1 cellular context compared by ENCODE assay signal in the genomic region with DNA sequence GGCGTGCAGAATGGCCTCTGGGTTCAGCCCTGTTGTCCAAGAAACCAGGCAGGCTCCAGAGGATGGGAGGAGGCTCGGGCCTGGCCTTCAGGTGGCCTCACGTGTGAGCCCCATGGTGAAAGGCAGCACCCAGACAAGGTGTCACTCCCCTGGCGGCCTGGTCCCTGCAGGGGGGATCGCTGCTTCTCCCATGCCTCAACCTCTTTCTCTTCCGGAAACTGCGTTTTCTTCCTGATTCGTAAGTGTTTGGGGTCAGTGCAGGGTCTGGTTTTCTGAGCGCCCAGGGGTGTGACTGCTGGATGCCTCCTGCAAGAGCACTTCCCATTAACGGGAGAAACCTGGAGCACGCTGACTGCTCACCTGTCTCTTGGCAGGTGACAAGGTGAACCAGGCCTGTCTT.
A peak's percentile ranks its signal among the peaks of the same experiment; 100 is the strongest.
TF ChIP-seq lines count a peak whose summit lies in the region.

No MANE protein-coding gene starts in this region.

TF ChIP-seq in HepG2, 621 proteins besides CTCF, POLR2A, EP300 and RAD21 (continued from another document):
- TF ChIP-seq CREM (IDR thresholded peaks at IDR 0.05) (no peak), CREM (CRISPR knock-in tag; IDR thresholded peaks at IDR 0.05) (no peak), SP4 (CRISPR knock-in tag; IDR thresholded peaks at IDR 0.05) (0 out of 2 replicates have a peak, but pooled peaks have one; percentile 3), TAF15 (IDR thresholded peaks at IDR 0.05; ENCODE audit: low read depth, low read length, poor library complexity, severe bottlenecking) (no peak), PHF21A (CRISPR knock-in tag; IDR thresholded peaks at IDR 0.05) (peak; percentile 6; the same call in 1 of the 2 replicates)
- TF ChIP-seq, protein P1, sequence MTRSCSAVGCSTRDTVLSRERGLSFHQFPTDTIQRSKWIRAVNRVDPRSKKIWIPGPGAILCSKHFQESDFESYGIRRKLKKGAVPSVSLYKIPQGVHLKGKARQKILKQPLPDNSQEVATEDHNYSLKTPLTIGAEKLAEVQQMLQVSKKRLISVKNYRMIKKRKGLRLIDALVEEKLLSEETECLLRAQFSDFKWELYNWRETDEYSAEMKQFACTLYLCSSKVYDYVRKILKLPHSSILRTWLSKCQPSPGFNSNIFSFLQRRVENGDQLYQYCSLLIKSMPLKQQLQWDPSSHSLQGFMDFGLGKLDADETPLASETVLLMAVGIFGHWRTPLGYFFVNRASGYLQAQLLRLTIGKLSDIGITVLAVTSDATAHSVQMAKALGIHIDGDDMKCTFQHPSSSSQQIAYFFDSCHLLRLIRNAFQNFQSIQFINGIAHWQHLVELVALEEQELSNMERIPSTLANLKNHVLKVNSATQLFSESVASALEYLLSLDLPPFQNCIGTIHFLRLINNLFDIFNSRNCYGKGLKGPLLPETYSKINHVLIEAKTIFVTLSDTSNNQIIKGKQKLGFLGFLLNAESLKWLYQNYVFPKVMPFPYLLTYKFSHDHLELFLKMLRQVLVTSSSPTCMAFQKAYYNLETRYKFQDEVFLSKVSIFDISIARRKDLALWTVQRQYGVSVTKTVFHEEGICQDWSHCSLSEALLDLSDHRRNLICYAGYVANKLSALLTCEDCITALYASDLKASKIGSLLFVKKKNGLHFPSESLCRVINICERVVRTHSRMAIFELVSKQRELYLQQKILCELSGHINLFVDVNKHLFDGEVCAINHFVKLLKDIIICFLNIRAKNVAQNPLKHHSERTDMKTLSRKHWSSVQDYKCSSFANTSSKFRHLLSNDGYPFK (CRISPR knock-in tag; IDR thresholded peaks at IDR 0.05; ENCODE audit: borderline replicate concordance) = no peak
- TF ChIP-seq, protein P2, sequence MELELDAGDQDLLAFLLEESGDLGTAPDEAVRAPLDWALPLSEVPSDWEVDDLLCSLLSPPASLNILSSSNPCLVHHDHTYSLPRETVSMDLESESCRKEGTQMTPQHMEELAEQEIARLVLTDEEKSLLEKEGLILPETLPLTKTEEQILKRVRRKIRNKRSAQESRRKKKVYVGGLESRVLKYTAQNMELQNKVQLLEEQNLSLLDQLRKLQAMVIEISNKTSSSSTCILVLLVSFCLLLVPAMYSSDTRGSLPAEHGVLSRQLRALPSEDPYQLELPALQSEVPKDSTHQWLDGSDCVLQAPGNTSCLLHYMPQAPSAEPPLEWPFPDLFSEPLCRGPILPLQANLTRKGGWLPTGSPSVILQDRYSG (CRISPR knock-in tag; IDR thresholded peaks at IDR 0.05) = no peak
